In the genomic region with DNA sequence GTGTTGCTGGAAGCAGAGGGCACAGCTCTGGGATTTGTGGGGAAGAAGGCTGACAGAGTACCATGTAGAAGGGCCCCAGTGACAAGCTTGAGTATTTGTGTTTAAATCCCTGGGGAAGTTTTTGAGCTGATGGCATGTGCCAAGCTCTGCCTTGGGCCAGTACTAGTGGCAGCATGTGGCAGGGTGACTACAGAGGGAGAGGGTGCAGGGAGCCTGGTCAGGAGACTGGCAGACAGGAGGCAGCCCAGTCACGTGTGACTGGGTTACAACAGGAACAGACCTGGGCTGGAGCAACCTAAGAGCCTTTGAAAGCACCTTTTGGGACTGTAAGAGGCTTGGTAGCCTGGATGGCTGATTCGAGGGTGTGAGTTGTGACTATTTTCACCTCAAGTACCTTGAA, we compare ENCODE assay signal across 21 cellular contexts.
"Had no signal": no experiment of that assay in that cellular context is flagged by ENCODE, and none has a peak within 500 bp of the region (broad histone marks: within the 10 kb centered on the region; RNA-seq: fewer than 3 reads in every experiment).

No MANE protein-coding gene starts in this region.

- ATAC-seq: activated CD4-positive, CD25-positive, alpha-beta regulatory T cell treated with anti-CD3 and anti-CD28 coated beads, Interleukin-2, amount 50 U/mL, for 24 hours; activated CD8-positive, alpha-beta T cell treated with anti-CD3 and anti-CD28 coated beads, Interleukin-2, amount 10 ng/mL, durations not matched to agents 7 days and 5 days had no signal

- H3K27ac Mint-ChIP-seq: activated CD8-positive, alpha-beta T cell treated with anti-CD3 and anti-CD28 coated beads, Interleukin-2, amount 10 ng/mL, durations not matched to agents 7 days and 5 days; activated naive CD4-positive, alpha-beta T cell treated with anti-CD3 and anti-CD28 coated beads, Interleukin-2, amount 50 U/mL, for 24 hours; T-helper 1 cell treated with Interleukin-12 subunit alpha and Interleukin-12 subunit beta and Interleukin-4 antibody, amounts not matched to agents 30 μg/mL and 1 μg/mL, for 36 hours had no signal

- H3K4me3 ChIP-seq: breast epithelium, Peyer's patch had no signal

- H3K27ac ChIP-seq: breast epithelium, Peyer's patch, RWPE1 had no signal

- H3K36me3 Mint-ChIP-seq: activated naive CD4-positive, alpha-beta T cell treated with anti-CD3 and anti-CD28 coated beads, Interleukin-2, amount 50 U/mL, for 24 hours had no signal

- H3K36me3 ChIP-seq: breast epithelium, Peyer's patch had no signal

- H3K4me3 Mint-ChIP-seq: activated CD8-positive, alpha-beta T cell treated with anti-CD3 and anti-CD28 coated beads, Interleukin-2, amount 10 ng/mL, durations not matched to agents 7 days and 5 days; activated naive CD4-positive, alpha-beta T cell treated with anti-CD3 and anti-CD28 coated beads, Interleukin-2, amount 50 U/mL, for 24 hours; T-helper 1 cell treated with Interleukin-12 subunit alpha and Interleukin-12 subunit beta and Interleukin-4 antibody, amounts not matched to agents 30 μg/mL and 1 μg/mL, for 36 hours had no signal

- H3K9me3 ChIP-seq: breast epithelium, Peyer's patch had no signal

- H3K4me1 Mint-ChIP-seq: activated naive CD4-positive, alpha-beta T cell treated with anti-CD3 and anti-CD28 coated beads, Interleukin-2, amount 50 U/mL, for 24 hours had no signal

- H3K4me1 ChIP-seq: breast epithelium, Peyer's patch had no signal

- DNase-seq: activated CD4-positive, alpha-beta T cell treated with anti-CD3 and anti-CD28 coated beads for 4 hours; activated CD8-positive, alpha-beta memory T cell treated with anti-CD3 and anti-CD28 coated beads, Interleukin-2, amount 50 U/mL, for 48 hours; activated CD8-positive, alpha-beta T cell treated with anti-CD3 and anti-CD28 coated beads, Interleukin-2, amount 10 ng/mL, durations not matched to agents 7 days and 5 days; activated naive CD4-positive, alpha-beta T cell; activated T-cell treated with anti-CD3 and anti-CD28 coated beads, Interleukin-2, amount 50 U/mL, for 1 hour; aorta; central memory CD4-positive, alpha-beta T cell; Karpas-422; MM.1S; NCI-H1105; NCI-H1436; NCI-H1694 treated with DMSO at 0.1 percent for 48 hours; NCI-H2029 treated with DMSO at 0.1 percent for 48 hours; NCI-H446; Peyer's patch; SHP77 treated with DMSO at 0.1 percent for 48 hours had no signal

- H3K27me3 ChIP-seq: breast epithelium, Peyer's patch had no signal

- H3K9me3 Mint-ChIP-seq: activated naive CD4-positive, alpha-beta T cell treated with anti-CD3 and anti-CD28 coated beads, Interleukin-2, amount 50 U/mL, for 24 hours; T-helper 1 cell treated with Interleukin-12 subunit alpha and Interleukin-12 subunit beta and Interleukin-4 antibody, amounts not matched to agents 30 μg/mL and 1 μg/mL, for 36 hours had no signal
